In genomic region chr1:181089777-181090505, GRCh38 we compare ENCODE assay signal across 7 cellular contexts. TPM values are rescaled to one million over a fixed set of nuclear protein-coding genes. Genes with fewer than 3 reads are reported as not detected.
DNase-seq lines count a peak whose midpoint lies in the region; ATAC-seq and FAIRE-seq lines count a peak whose summit lies in the region.

No MANE protein-coding gene starts in this region.

- POLR2A ChIA-PET in activated CD4-positive, alpha-beta memory T cell treated with anti-CD3 and anti-CD28 coated beads for 36 hours (lab: Charles Lee) = interaction anchor here (0.9 to 7.7 kb wide), 23 partner anchors 7 to 588 kb away, joined by 3 to 168 read pairs (median 5); partner anchors contain the start of genes MR1 and STX6

- H3K4me1 Mint-ChIP-seq in activated CD4-positive, alpha-beta memory T cell treated with anti-CD3 and anti-CD28 coated beads for 36 hours (ENCODE audit: low read depth) = peaks cover 34% of the 10 kb centered on the region
- peaks cover 35 to 46% of the 10 kb centered on the region in 2 donors for H3K4me1 Mint-ChIP-seq in effector memory CD8-positive, alpha-beta T cell (ENCODE audit: low read depth in 2 of 2)

- CTCF ChIA-PET in activated CD4-positive, alpha-beta memory T cell treated with anti-CD3 and anti-CD28 coated beads for 36 hours (lab: Charles Lee) = interaction anchor here (0.5 to 19.3 kb wide), 14 partner anchors 9 to 573 kb away, joined by 3 to 229 read pairs (median 4); no protein-coding TSS in a partner anchor

- ATAC-seq in HG02885 (IDR thresholded peaks at IDR 0.05; ENCODE audit: poor library complexity, unreplicated experiment) = peak; percentile 38
- ATAC-seq in effector memory CD8-positive, alpha-beta T cell (replicated peaks) = peak; percentile 67

- intact Hi-C loops in activated CD4-positive, alpha-beta memory T cell treated with anti-CD3 and anti-CD28 coated beads for 36 hours (cut with micrococcal nuclease) = loop anchor here (1.0 to 5.0 kb wide), 10 partner anchors 9 to 1208 kb away; partner anchors contain the start of genes ACBD6, STX6 and TOR1AIP1

- peak overlapping the region; percentile 96 for H3K27ac Mint-ChIP-seq in activated CD4-positive, alpha-beta memory T cell treated with anti-CD3 and anti-CD28 coated beads for 36 hours
- peak overlapping the region; percentile 99 to 100 for H3K27ac Mint-ChIP-seq in effector memory CD8-positive, alpha-beta T cell

- peak; percentile 90 for FAIRE-seq in GM18507 (lab: Jason Lieb, UNC)

- H3K9me3 Mint-ChIP-seq in activated CD4-positive, alpha-beta memory T cell treated with anti-CD3 and anti-CD28 coated beads for 36 hours = no peaks in the 10 kb centered on the region
- H3K9me3 Mint-ChIP-seq in effector memory CD8-positive, alpha-beta T cell = no peaks in the 10 kb centered on the region

- H3K4me3 Mint-ChIP-seq in activated CD4-positive, alpha-beta memory T cell treated with anti-CD3 and anti-CD28 coated beads for 36 hours = peak overlapping the region; percentile 91
- H3K4me3 Mint-ChIP-seq in effector memory CD8-positive, alpha-beta T cell = peak overlapping the region; percentile 92 to 97

- H3K36me3 Mint-ChIP-seq in activated CD4-positive, alpha-beta memory T cell treated with anti-CD3 and anti-CD28 coated beads for 36 hours = peaks cover 41% of the 10 kb centered on the region
- H3K36me3 Mint-ChIP-seq in effector memory CD8-positive, alpha-beta T cell (ENCODE audit: insufficient read depth) = peaks cover 50% of the 10 kb centered on the region

- no peak for DNase-seq in GM18507 (ENCODE audit: extremely low spot score, insufficient read length, low read depth)
- peak; percentile 40 for DNase-seq in NCI-H510A treated with DMSO at 0.1 percent for 48 hours (lab: John Stamatoyannopoulos, UW)
- DNase-seq in activated CD4-positive, alpha-beta memory T cell treated with anti-CD3 and anti-CD28 coated beads for 36 hours = peak; percentile 87
- DNase-seq in effector memory CD8-positive, alpha-beta T cell = peak; percentile 76 to 79 (median 77)
- DNase-seq in midbrain (lab: John Stamatoyannopoulos, UW) = peak; percentile 64
- DNase-seq in stimulated activated CD8-positive, alpha-beta memory T cell treated with anti-CD3 and anti-CD28 coated beads, Interleukin-4, amount 100 ng/mL, for 24 hours (ENCODE audit: low read depth) = peak; percentile 57

- peaks cover 2% of the 10 kb centered on the region for H3K27me3 Mint-ChIP-seq in activated CD4-positive, alpha-beta memory T cell treated with anti-CD3 and anti-CD28 coated beads for 36 hours
- H3K27me3 Mint-ChIP-seq in effector memory CD8-positive, alpha-beta T cell = no peaks in the 10 kb centered on the region

RNA-seq across cellular contexts. Expression of gene IER5, which starts 1.4 kb away (rescaled TPM):
- 10 to 100 TPM; 27.9 to 28.9 TPM for total RNA-seq in activated CD4-positive, alpha-beta memory T cell treated with anti-CD3 and anti-CD28 coated beads for 36 hours

RNA-seq across cellular contexts. Expression of gene MR1, which starts 56.2 kb away (rescaled TPM):
- 10 to 100 TPM; 19.5 to 21.2 TPM for total RNA-seq in activated CD4-positive, alpha-beta memory T cell treated with anti-CD3 and anti-CD28 coated beads for 36 hours
